8 cellular contexts compared by ENCODE assay signal in the genomic region with DNA sequence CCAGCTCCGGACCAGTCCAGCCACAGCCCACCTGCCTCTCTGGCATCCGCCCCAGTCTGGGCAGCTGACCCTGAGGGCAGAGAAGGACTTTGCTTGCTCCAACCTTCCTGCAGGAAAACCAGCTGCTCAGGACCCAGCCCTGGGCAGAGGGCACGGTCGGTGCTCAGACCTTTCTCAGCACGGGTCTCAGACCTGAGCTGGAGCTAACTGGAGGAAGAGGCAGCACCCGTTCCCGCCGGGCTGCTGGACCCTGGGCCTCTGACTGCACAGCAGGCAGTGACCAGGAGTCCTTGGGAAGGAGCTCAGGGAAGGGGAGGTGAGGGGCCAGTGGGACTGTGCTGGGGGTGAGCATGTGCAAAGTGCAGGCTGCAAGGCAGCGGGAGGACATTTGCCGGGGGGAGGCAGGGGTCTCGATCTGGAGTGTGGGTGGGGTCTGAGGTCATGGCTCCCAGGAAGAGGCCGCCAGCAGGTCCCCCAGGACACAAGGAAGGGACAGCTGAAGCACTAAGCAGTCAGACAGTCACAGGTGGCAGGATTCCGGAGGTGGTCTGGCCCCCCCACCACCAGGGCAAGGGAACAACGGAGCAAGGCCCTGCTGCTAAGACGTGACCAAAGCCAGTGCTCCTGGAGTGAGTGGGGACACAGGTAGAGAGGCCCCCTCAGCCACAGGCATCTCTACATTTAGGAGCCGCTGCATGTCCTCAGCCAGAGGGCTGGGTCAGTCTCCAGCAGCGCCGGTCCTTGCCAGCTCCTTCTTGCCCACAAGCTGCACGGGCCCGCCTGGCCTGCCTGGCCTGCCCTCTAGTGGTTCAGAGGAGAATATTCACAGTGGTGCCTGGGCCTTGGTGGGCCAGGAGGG. TPM values are rescaled to one million over a fixed set of nuclear protein-coding genes. Genes with fewer than 3 reads are reported as not detected.
DNase-seq lines count a peak whose midpoint lies in the region; ATAC-seq and TF ChIP-seq lines count a peak whose summit lies in the region.

No MANE protein-coding gene starts in this region.

- H3K27ac ChIP-seq in VCaP (peak overlapping the region; percentile 10; the same call in 1 of the 2 replicates), tibial nerve (peak overlapping the region; percentile 33 to 99 (median 69))
- H3K27ac ChIP-seq in effector memory CD4-positive, alpha-beta T cell (ENCODE audit: insufficient read depth, low read length, poor library complexity, severe bottlenecking): no peak overlapping the region

- H3K4me1 Mint-ChIP-seq in memory B cell: peaks cover 17% of the 10 kb centered on the region

- H3K36me3 ChIP-seq in tibial nerve: peaks cover 0 to 46% (median 6%) of the 10 kb centered on the region in 3 donors
- peaks cover 70% of the 10 kb centered on the region for H3K36me3 ChIP-seq in effector memory CD4-positive, alpha-beta T cell (ENCODE audit: control insufficient read depth, insufficient read depth, low read length)

- H3K27ac Mint-ChIP-seq in memory B cell: peak overlapping the region; percentile 30

- H3K4me1 ChIP-seq in tibial nerve: peaks cover 0 to 84% (median 33%) of the 10 kb centered on the region in 4 donors
- peaks cover 11% of the 10 kb centered on the region for H3K4me1 ChIP-seq in effector memory CD4-positive, alpha-beta T cell (ENCODE audit: control insufficient read depth, insufficient read depth, low read length, poor library complexity, severe bottlenecking)

- no peaks in the 10 kb centered on the region for H3K9me3 Mint-ChIP-seq in memory B cell

- H3K36me3 Mint-ChIP-seq in memory B cell: peaks cover 12% of the 10 kb centered on the region

- DNase-seq in NCI-H510A treated with DMSO at 0.1 percent for 48 hours (lab: John Stamatoyannopoulos, UW) (peak; percentile 29), NCI-H510A (lab: John Stamatoyannopoulos, UW) (no peak), NAMALWA (ENCODE audit: low spot score) (peak; percentile 76), memory B cell (ENCODE audit: low spot score in 2 of 2) (peak; percentile 59 to 67), tibial nerve (ENCODE audit: low spot score in 2 of 2) (peak in 1 of 2 donors; percentile 62)
- peak; percentile 32 for DNase-seq in effector CD8-positive, alpha-beta T cell (lab: John Stamatoyannopoulos, UW)
- DNase-seq in effector memory CD4-positive, alpha-beta T cell: no peak

- no peak overlapping the region for H3K4me3 Mint-ChIP-seq in memory B cell

- H3K4me3 ChIP-seq in tibial nerve: no peak overlapping the region
- no peak overlapping the region for H3K4me3 ChIP-seq in effector memory CD4-positive, alpha-beta T cell (ENCODE audit: insufficient read depth, low read depth, low read length, poor library complexity, severe bottlenecking)

- ATAC-seq in memory B cell (ENCODE audit: low read depth): peak; percentile 32

- TF ChIP-seq CTCF in VCaP (conservative IDR thresholded peaks at IDR 0.05): peak; percentile 96
- TF ChIP-seq CTCF in tibial nerve (IDR thresholded peaks at IDR 0.05): peak; percentile 86 to 96 (median 91)

- WGBS in tibial nerve, 2 donors: 49 to 51% methylated on average over 16 to 20 of the region's 20 CpGs

- no peak for TF ChIP-seq POLR2A in tibial nerve (IDR thresholded peaks at IDR 0.05)

- no peaks in the 10 kb centered on the region for H3K27me3 Mint-ChIP-seq in memory B cell

- H3K27me3 ChIP-seq in tibial nerve: no peaks in the 10 kb centered on the region
- H3K27me3 ChIP-seq in effector memory CD4-positive, alpha-beta T cell (replicated peaks; ENCODE audit: control insufficient read depth, insufficient read depth, low read length, poor library complexity, severe bottlenecking): no peaks in the 10 kb centered on the region

- TF ChIP-seq EP300 in tibial nerve (IDR thresholded peaks at IDR 0.05): peak in 1 of 2 donors; percentile 42

- H3K9me3 ChIP-seq in tibial nerve: no peaks in the 10 kb centered on the region
- no peaks in the 10 kb centered on the region for H3K9me3 ChIP-seq in effector memory CD4-positive, alpha-beta T cell (ENCODE audit: control insufficient read depth, low read length)

RNA-seq across cellular contexts. Expression of gene DPM2, which starts 4.7 kb away (rescaled TPM):
- 10 to 100 TPM in 3 of 4 donors, 1 to 10 TPM in 1; 9.0 to 21.9 (median 14.7) TPM for total RNA-seq in tibial nerve

RNA-seq across cellular contexts. Expression of gene PIP5KL1, which starts 11.8 kb away (rescaled TPM):
- total RNA-seq in tibial nerve: under 1 TPM in 1 of 4 donors, not detected in 3; 0.59 TPM

RNA-seq across cellular contexts. Expression of gene ST6GALNAC4, which starts 25.5 kb away (rescaled TPM):
- 10 to 100 TPM; 23.9 to 70.5 (median 37.0) TPM for total RNA-seq in tibial nerve

RNA-seq across cellular contexts. Expression of gene EEIG1, which starts 38.4 kb away (rescaled TPM):
- total RNA-seq in tibial nerve: 10 to 100 TPM; 33.9 to 53.8 (median 50.2) TPM

RNA-seq across cellular contexts. Expression of gene ST6GALNAC6, which starts 43.0 kb away (rescaled TPM):
- total RNA-seq in tibial nerve: 100 to 1,000 TPM; 108 to 193 (median 172) TPM

Comparison
In these comparisons a context has a peak if more than half of its experiments do, and no peak if none do; other contexts are left out.
1. DNase-seq: peak in NCI-H510A treated with DMSO at 0.1 percent for 48 hours (single experiment), NAMALWA (single experiment), effector CD8-positive, alpha-beta T cell (single experiment) and memory B cell (2 of 2); none in NCI-H510A (single experiment) and effector memory CD4-positive, alpha-beta T cell (0 of 3).